In the genomic region with DNA sequence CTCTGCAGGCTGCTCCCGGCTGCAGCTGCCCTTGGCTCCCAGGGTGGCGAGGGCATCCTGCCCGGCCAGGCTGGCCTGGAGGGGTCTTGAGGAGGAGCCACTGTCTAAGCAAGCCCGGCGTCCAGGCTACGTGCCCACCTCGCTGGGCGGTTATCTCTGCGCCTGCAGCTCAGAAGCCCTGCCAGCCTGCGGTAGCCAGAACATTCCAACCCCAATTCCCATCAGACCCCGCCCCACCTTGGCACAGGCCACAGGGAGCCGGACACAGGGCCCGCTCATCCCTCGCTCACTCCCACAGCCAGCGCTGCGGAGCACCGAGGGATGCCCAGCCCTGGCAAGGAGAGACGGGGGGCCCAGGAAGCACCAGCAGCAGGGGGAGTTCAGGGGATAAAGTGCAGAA, we compare ENCODE assay signal across 1 cellular context.
TF ChIP-seq lines count a peak whose summit lies in the region.

No MANE protein-coding gene starts in this region.

TF ChIP-seq in HepG2, 621 proteins besides CTCF, POLR2A, EP300 and RAD21:
- TF ChIP-seq ZNF318 (CRISPR knock-in tag; IDR thresholded peaks at IDR 0.05), result no peak
- peak; percentile 69 for TF ChIP-seq RBFOX2 (IDR thresholded peaks at IDR 0.05; ENCODE audit: low read depth, low read length)
- TF ChIP-seq AGO2 (optimal IDR thresholded peaks at IDR 0.05; ENCODE audit: low read depth, low read length), result peak; percentile 92
